8 cellular contexts compared by ENCODE assay signal in the genomic region with DNA sequence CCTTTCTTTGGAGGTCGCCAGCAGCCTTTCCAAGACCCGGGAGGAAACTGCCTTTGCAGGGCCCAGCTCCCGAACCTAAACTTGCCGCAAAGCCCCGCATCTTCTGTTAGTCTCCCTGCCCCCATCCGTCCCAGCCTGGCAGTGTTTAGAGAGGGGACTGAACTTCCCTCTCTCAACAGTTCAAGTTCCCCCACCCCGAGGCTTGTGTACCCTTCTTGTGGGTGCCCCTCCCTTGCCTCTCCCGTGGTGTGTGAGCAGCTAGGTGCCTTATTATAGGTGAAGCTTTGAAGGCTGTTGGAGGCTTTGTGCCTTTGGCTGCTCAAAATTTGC. TPM values are rescaled to one million over a fixed set of nuclear protein-coding genes. Genes with fewer than 3 reads are reported as not detected.
DNase-seq lines count a peak whose midpoint lies in the region; ATAC-seq and TF ChIP-seq lines count a peak whose summit lies in the region.

No MANE protein-coding gene starts in this region.

- peak; percentile 31 for DNase-seq in activated T-cell treated with anti-CD3 and anti-CD28 coated beads for 1 hour (ENCODE audit: low read depth)
- no peak for DNase-seq in activated T-cell treated with anti-CD3 and anti-CD28 coated beads for 4 hours
- DNase-seq in activated T-cell treated with anti-CD3 and anti-CD28 coated beads, Interleukin-2, amount 50 U/mL, for 24 hours = peak; percentile 67
- DNase-seq in right atrium auricular region (ENCODE audit: low spot score) = no peak
- peak; percentile 85 for DNase-seq in spleen
- DNase-seq in DMS 273 treated with DMSO at 0.1 percent for 48 hours (lab: John Stamatoyannopoulos, UW) = no peak
- DNase-seq in GM10266 (ENCODE audit: extremely low spot score) = no peak

- H3K27ac ChIP-seq in right atrium auricular region = peak overlapping the region; percentile 86
- H3K27ac ChIP-seq in spleen = peak overlapping the region; percentile 83 to 98 (median 96)

- 0 to 1% (median 1%) methylated on average over 8 of the region's 8 CpGs for WGBS in spleen, 5 donors

- peak overlapping the region; percentile 96 for H3K27ac Mint-ChIP-seq in activated T-cell treated with anti-CD3 and anti-CD28 coated beads, Interleukin-2, amount 50 U/mL, for 24 hours

- peaks cover 0 to 41% of the 10 kb centered on the region in 2 donors for H3K4me1 ChIP-seq in right atrium auricular region
- peaks cover 35 to 90% (median 64%) of the 10 kb centered on the region in 6 donors for H3K4me1 ChIP-seq in spleen

- TF ChIP-seq CTCF in right atrium auricular region (IDR thresholded peaks at IDR 0.05) = no peak
- no peak for TF ChIP-seq CTCF in spleen (IDR thresholded peaks at IDR 0.05 in 8 of 11, conservative IDR thresholded peaks at IDR 0.05 in 3 of 11)
- TF ChIP-seq CTCF in GM10266 (IDR thresholded peaks at IDR 0.05; ENCODE audit: control insufficient read depth, insufficient read depth, low read depth, missing control alignments) = no peak

- H3K27me3 Mint-ChIP-seq in activated T-cell treated with anti-CD3 and anti-CD28 coated beads, Interleukin-2, amount 50 U/mL, for 24 hours = no peaks in the 10 kb centered on the region

- peaks cover 70% of the 10 kb centered on the region for H3K4me1 Mint-ChIP-seq in activated T-cell treated with anti-CD3 and anti-CD28 coated beads, Interleukin-2, amount 50 U/mL, for 24 hours (ENCODE audit: low read depth)

- H3K36me3 Mint-ChIP-seq in activated T-cell treated with anti-CD3 and anti-CD28 coated beads, Interleukin-2, amount 50 U/mL, for 24 hours (ENCODE audit: low read depth) = peaks cover 46% of the 10 kb centered on the region

- H3K36me3 ChIP-seq in right atrium auricular region (peaks cover 6% of the 10 kb centered on the region), spleen (peaks cover 0 to 35% (median 26%) of the 10 kb centered on the region in 6 donors)

- H3K9me3 Mint-ChIP-seq in activated T-cell treated with anti-CD3 and anti-CD28 coated beads, Interleukin-2, amount 50 U/mL, for 24 hours = peaks cover 3% of the 10 kb centered on the region

- no peaks in the 10 kb centered on the region for H3K9me3 ChIP-seq in right atrium auricular region
- no peaks in the 10 kb centered on the region for H3K9me3 ChIP-seq in spleen

- no peak for TF ChIP-seq POLR2A in spleen (IDR thresholded peaks at IDR 0.05)

- intact Hi-C loops in spleen (cut with DNase I; ENCODE audit: low total_unique reads) = loop anchor here (10.0 kb wide), 1 partner anchor 102 kb away; no protein-coding TSS in a partner anchor

- H3K4me3 ChIP-seq in right atrium auricular region (peak overlapping the region; percentile 65 to 78), spleen (peak overlapping the region; percentile 73 to 94 (median 80))

- peak overlapping the region; percentile 75 for H3K4me3 Mint-ChIP-seq in activated T-cell treated with anti-CD3 and anti-CD28 coated beads, Interleukin-2, amount 50 U/mL, for 24 hours

- ATAC-seq in HG03354 (IDR thresholded peaks at IDR 0.05; ENCODE audit: poor library complexity, severe bottlenecking, unreplicated experiment) = no peak

- no peaks in the 10 kb centered on the region for H3K27me3 ChIP-seq in right atrium auricular region
- H3K27me3 ChIP-seq in spleen (replicated peaks in 1 of 7) = peaks cover 0 to 29% (median 0%) of the 10 kb centered on the region in 7 donors

RNA-seq across cellular contexts. Expression of gene LBH, which starts 1.4 kb away (rescaled TPM):
- 10 to 100 TPM; 18.9 to 54.6 TPM for total RNA-seq in right atrium auricular region
- 100 to 1,000 TPM in 6 of 7 donors, 10 to 100 TPM in 1; 86.2 to 178 (median 123) TPM for total RNA-seq in spleen
- 10 to 100 TPM; 48.7 to 94.2 (median 73.9) TPM for polyA plus RNA-seq in spleen

Comparison
In these comparisons a context has a peak if more than half of its experiments do, and no peak if none do; other contexts are left out.
1. DNase-seq: peak in activated T-cell treated with anti-CD3 and anti-CD28 coated beads for 1 hour (single experiment), activated T-cell treated with anti-CD3 and anti-CD28 coated beads, Interleukin-2, amount 50 U/mL, for 24 hours (single experiment) and spleen (single experiment); none in activated T-cell treated with anti-CD3 and anti-CD28 coated beads for 4 hours (single experiment), right atrium auricular region (single experiment), DMS 273 treated with DMSO at 0.1 percent for 48 hours (single experiment) and GM10266 (single experiment).